In genomic region chr12:19967001-19967400, GRCh38 we compare ENCODE assay signal across 18 cellular contexts.
DNase-seq lines count a peak whose midpoint lies in the region; ATAC-seq, FAIRE-seq and TF ChIP-seq lines count a peak whose summit lies in the region.
"Had no signal": no experiment of that assay in that cellular context is flagged by ENCODE, and none has a peak within 500 bp of the region (broad histone marks: within the 10 kb centered on the region; RNA-seq: fewer than 3 reads in every experiment).

No MANE protein-coding gene starts in this region.

- no peaks in the 10 kb centered on the region for H4K20me1 ChIP-seq in neural cell (ENCODE audit: insufficient read depth)

- H3K4me3 ChIP-seq in A549 (no peak overlapping the region), body of pancreas (no peak overlapping the region), neural cell (ENCODE audit: low read length) (peak overlapping the region; percentile 33)
- H3K4me3 ChIP-seq: heart right ventricle, SJSA1, testis had no signal

- peak in 1 of 2 experiments; percentile 29 for DNase-seq in A549 (ENCODE audit: low read depth in 1 of 2, low spot score in 1 of 2)
- no peak for DNase-seq in HTR-8/SVneo (ENCODE audit: insufficient read length, low spot score)
- DNase-seq in body of pancreas = no peak
- DNase-seq in AG20443 (ENCODE audit: low spot score) = no peak
- DNase-seq in activated CD4-positive, alpha-beta T cell treated with anti-CD3 and anti-CD28 coated beads, Interleukin-2, amount 10 ng/mL, durations not matched to agents 7 days and 5 days = no peak
- no peak for DNase-seq in NCI-H526 (lab: John Stamatoyannopoulos, UW)
- DNase-seq in GM10248 (ENCODE audit: extremely low spot score) = no peak
- DNase-seq: ACHN; activated CD8-positive, alpha-beta T cell treated with anti-CD3 and anti-CD28 coated beads, Interleukin-2, amount 10 ng/mL, durations not matched to agents 7 days and 5 days; heart right ventricle; NCI-H2171 treated with DMSO at 0.1 percent for 48 hours; stimulated activated CD4-positive, alpha-beta T cell treated with anti-CD3 and anti-CD28 coated beads, Interleukin-2, amount 100 ng/mL, for 48 hours; stimulated activated CD8-positive, alpha-beta memory T cell treated with anti-CD3 and anti-CD28 coated beads, Interleukin-4, amount 100 ng/mL, for 48 hours; testis had no signal

- no peak overlapping the region for H3K27ac Mint-ChIP-seq in activated CD4-positive, alpha-beta T cell treated with anti-CD3 and anti-CD28 coated beads, Interleukin-2, amount 10 ng/mL, durations not matched to agents 7 days and 5 days
- H3K27ac Mint-ChIP-seq: activated CD8-positive, alpha-beta T cell treated with anti-CD3 and anti-CD28 coated beads, Interleukin-2, amount 10 ng/mL, durations not matched to agents 7 days and 5 days; activated T-helper 1 cell treated with anti-CD3 and anti-CD28 coated beads, Interleukin-12 subunit alpha, Interleukin-12 subunit beta, Interleukin-2, Interleukin-4 antibody, amounts not matched to agents 30 ng/mL and 10 ng/mL and 1 ng/mL, durations not matched to agents 14 hours and 24 hours and 36 hours had no signal

- POLR2A ChIA-PET in A549 (lab: Yijun Ruan, JAX) = no interaction called here
- POLR2A ChIA-PET in activated CD4-positive, alpha-beta T cell treated with anti-CD3 and anti-CD28 coated beads, Interleukin-2, amount 10 ng/mL, durations not matched to agents 7 days and 5 days (lab: Charles Lee) = no interaction called here
- POLR2A ChIA-PET in GM10248 (lab: Yijun Ruan, JAX) = no interaction called here

- H3K4me1 ChIP-seq in A549 (peaks cover 41% of the 10 kb centered on the region), body of pancreas (peaks cover 42% of the 10 kb centered on the region)

- H3K27me3 ChIP-seq in body of pancreas (no peaks in the 10 kb centered on the region), neural cell (ENCODE audit: insufficient read depth, low read depth, low read length) (no peaks in the 10 kb centered on the region)
- H3K27me3 ChIP-seq: heart right ventricle, SJSA1, testis had no signal

- H3K9ac ChIP-seq in neural cell (ENCODE audit: low read length) = no peak overlapping the region

- no peaks in the 10 kb centered on the region for H3K27me3 Mint-ChIP-seq in activated CD4-positive, alpha-beta T cell treated with anti-CD3 and anti-CD28 coated beads, Interleukin-2, amount 10 ng/mL, durations not matched to agents 7 days and 5 days

- TF ChIP-seq EP300 in A549 (IDR thresholded peaks at IDR 0.05) = no peak
- no peak for TF ChIP-seq EP300 in neural cell (conservative IDR thresholded peaks at IDR 0.05; ENCODE audit: poor library complexity, severe bottlenecking)

- peak; percentile 61 for FAIRE-seq in A549 (lab: Jason Lieb, UNC)
- peak; percentile 4 for FAIRE-seq in HTR-8/SVneo (lab: Jason Lieb, UNC)
- FAIRE-seq: HepG2 had no signal

- TF ChIP-seq CTCF in A549 (IDR thresholded peaks at IDR 0.05) (no peak), body of pancreas (IDR thresholded peaks at IDR 0.05) (no peak), neural cell (IDR thresholded peaks at IDR 0.05; ENCODE audit: poor library complexity, severe bottlenecking) (no peak), GM10248 (IDR thresholded peaks at IDR 0.05; ENCODE audit: control extremely low read depth, extremely low read depth, low read depth, missing control alignments) (no peak)

- intact Hi-C loops in body of pancreas (cut with DNase I) = no loop called here

- CTCF ChIA-PET in A549 (lab: Yijun Ruan, JAX) (no interaction called here), GM10248 (lab: Yijun Ruan, JAX) (no interaction called here)
- CTCF ChIA-PET in activated CD4-positive, alpha-beta T cell treated with anti-CD3 and anti-CD28 coated beads, Interleukin-2, amount 10 ng/mL, durations not matched to agents 7 days and 5 days (lab: Charles Lee) = no interaction called here

- ATAC-seq in A549 (0 out of 6 replicates have a peak, but pooled peaks of 1 of the 2 experiments have one; percentile 17), body of pancreas (peak; percentile 4)
- ATAC-seq: activated CD8-positive, alpha-beta T cell treated with anti-CD3 and anti-CD28 coated beads, Interleukin-2, amount 10 ng/mL, durations not matched to agents 7 days and 5 days; HepG2 had no signal

- H3K27ac ChIP-seq in A549 (peak overlapping the region; percentile 27 to 56; a peak in 4 of 6 replicates), body of pancreas (peak overlapping the region in 3 of 4 donors; percentile 27 to 84 (median 68)), neural cell (ENCODE audit: low read length) (peak overlapping the region; percentile 77)
- H3K27ac ChIP-seq: heart right ventricle, SJSA1, testis had no signal

- TF ChIP-seq RAD21 in A549 (conservative IDR thresholded peaks at IDR 0.05 in 1 of 2, IDR thresholded peaks at IDR 0.05 in 1 of 2) (no peak), neural cell (conservative IDR thresholded peaks at IDR 0.05) (no peak)

- H3K36me3 Mint-ChIP-seq in activated CD4-positive, alpha-beta T cell treated with anti-CD3 and anti-CD28 coated beads, Interleukin-2, amount 10 ng/mL, durations not matched to agents 7 days and 5 days (ENCODE audit: low read depth) = no peaks in the 10 kb centered on the region

- no peaks in the 10 kb centered on the region for H3K79me2 ChIP-seq in neural cell (replicated peaks; ENCODE audit: insufficient read depth, low read length)

- WGBS in A549 (ENCODE audit: missing lambda C conversion rate) = 73% methylated on average over 4 of the region's 4 CpGs
- WGBS in body of pancreas, 2 donors = 41 to 42% methylated on average over 4 of the region's 4 CpGs

- H3K9me2 ChIP-seq in neural cell (ENCODE audit: insufficient read depth, low read length) = no peaks in the 10 kb centered on the region

- no peak overlapping the region for H3K4me3 Mint-ChIP-seq in activated CD4-positive, alpha-beta T cell treated with anti-CD3 and anti-CD28 coated beads, Interleukin-2, amount 10 ng/mL, durations not matched to agents 7 days and 5 days
- H3K4me3 Mint-ChIP-seq: activated CD8-positive, alpha-beta T cell treated with anti-CD3 and anti-CD28 coated beads, Interleukin-2, amount 10 ng/mL, durations not matched to agents 7 days and 5 days; activated T-helper 1 cell treated with anti-CD3 and anti-CD28 coated beads, Interleukin-12 subunit alpha, Interleukin-12 subunit beta, Interleukin-2, Interleukin-4 antibody, amounts not matched to agents 30 ng/mL and 10 ng/mL and 1 ng/mL, durations not matched to agents 14 hours and 24 hours and 36 hours had no signal

- H3K36me3 ChIP-seq in body of pancreas (replicated peaks in 1 of 2; ENCODE audit: insufficient read depth in 1 of 2, low read depth in 2 of 2) = no peaks in the 10 kb centered on the region
- no peaks in the 10 kb centered on the region for H3K36me3 ChIP-seq in neural cell (ENCODE audit: insufficient read depth, low read length)
- H3K36me3 ChIP-seq: heart right ventricle, SJSA1 had no signal

- H3K9me3 ChIP-seq in A549 (no peaks in the 10 kb centered on the region), body of pancreas (no peaks in the 10 kb centered on the region), neural cell (ENCODE audit: low read length) (no peaks in the 10 kb centered on the region)
- H3K9me3 ChIP-seq: SJSA1, testis had no signal

- H3K9me3 Mint-ChIP-seq in activated CD4-positive, alpha-beta T cell treated with anti-CD3 and anti-CD28 coated beads, Interleukin-2, amount 10 ng/mL, durations not matched to agents 7 days and 5 days = no peaks in the 10 kb centered on the region
- H3K9me3 Mint-ChIP-seq: activated T-helper 1 cell treated with anti-CD3 and anti-CD28 coated beads, Interleukin-12 subunit alpha, Interleukin-12 subunit beta, Interleukin-2, Interleukin-4 antibody, amounts not matched to agents 30 ng/mL and 10 ng/mL and 1 ng/mL, durations not matched to agents 14 hours and 24 hours and 36 hours had no signal

- H3F3A ChIP-seq in neural cell (ENCODE audit: insufficient read depth, low read length, poor library complexity, severe bottlenecking) = no peaks in the 10 kb centered on the region

- H3K4me1 Mint-ChIP-seq in activated CD4-positive, alpha-beta T cell treated with anti-CD3 and anti-CD28 coated beads, Interleukin-2, amount 10 ng/mL, durations not matched to agents 7 days and 5 days = no peaks in the 10 kb centered on the region

- peak overlapping the region; percentile 52 for H3K4me2 ChIP-seq in A549
- H3K4me2 ChIP-seq in neural cell (ENCODE audit: low read length) = peak overlapping the region; percentile 48

- H2AFZ ChIP-seq in neural cell (ENCODE audit: low read depth, low read length) = peak overlapping the region; percentile 29

- TF ChIP-seq POLR2A in A549 (IDR thresholded peaks at IDR 0.05; ENCODE audit: low read length) (no peak), body of pancreas (IDR thresholded peaks at IDR 0.05) (no peak)

TF ChIP-seq in A549, 52 proteins besides CTCF, POLR2A, EP300 and RAD21:
- TF ChIP-seq MAX (IDR thresholded peaks at IDR 0.05) (no peak), USF2 (IDR thresholded peaks at IDR 0.05) (0 out of 2 replicates have a peak, but pooled peaks have one; percentile 7)

TF ChIP-seq in neural cell, 6 proteins besides CTCF, POLR2A, EP300 and RAD21 (continues in another document):
- TF ChIP-seq EZH2 (IDR thresholded peaks at IDR 0.05; ENCODE audit: borderline replicate concordance, insufficient read depth, low read length, poor library complexity, severe bottlenecking) = no peak
- no peak for TF ChIP-seq SMC3 (conservative IDR thresholded peaks at IDR 0.05; ENCODE audit: poor library complexity)
- TF ChIP-seq REST (IDR thresholded peaks at IDR 0.05; ENCODE audit: borderline replicate concordance) = no peak
- no peak for TF ChIP-seq TAF1 (IDR thresholded peaks at IDR 0.05; ENCODE audit: low read depth)
